Comparison of ENCODE assay signal across 8 cellular contexts in the genomic region with DNA sequence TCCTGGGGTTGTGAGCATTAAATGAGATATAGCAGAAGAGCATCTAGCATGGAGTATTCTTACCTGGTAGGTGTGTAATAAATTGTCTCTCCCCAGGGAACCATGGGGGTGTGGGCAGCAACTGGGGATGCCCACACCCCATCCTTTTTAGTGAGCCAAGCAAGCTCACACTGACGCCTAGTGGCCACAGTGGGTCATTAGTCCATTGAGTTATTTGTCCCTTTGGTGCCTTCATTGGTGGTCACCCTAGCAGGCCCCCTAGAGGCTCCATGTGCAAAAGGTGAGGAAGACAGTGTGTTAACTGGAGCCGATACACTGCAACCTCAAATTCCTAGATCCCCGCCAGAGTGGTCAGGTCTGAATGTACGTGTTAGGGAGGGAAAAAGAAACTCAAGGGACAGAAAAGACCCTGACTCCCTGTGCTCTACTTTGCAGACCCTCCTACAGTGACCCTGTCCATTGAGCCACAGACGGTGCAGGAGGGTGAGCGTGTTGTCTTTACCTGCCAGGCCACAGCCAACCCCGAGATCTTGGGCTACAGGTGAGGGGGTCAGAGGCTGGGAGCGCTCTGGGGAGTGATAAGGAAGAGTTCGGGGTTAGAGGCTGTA.
DNase-seq lines count a peak whose midpoint lies in the region; ATAC-seq and TF ChIP-seq lines count a peak whose summit lies in the region.

No MANE protein-coding gene starts in this region.

- POLR2A ChIA-PET in PC-9 (lab: Charles Lee; ENCODE audit: unreplicated experiment), result no interaction called here

- H3K9me2 ChIP-seq in PC-9 (ENCODE audit: insufficient read depth), result no peaks in the 10 kb centered on the region

- peak; percentile 47 for ATAC-seq in activated CD8-positive, alpha-beta memory T cell treated with anti-CD3 and anti-CD28 coated beads, Interleukin-2, amount 10 ng/mL, durations not matched to agents 7 days and 5 days
- ATAC-seq in HG03342 (IDR thresholded peaks at IDR 0.05; ENCODE audit: unreplicated experiment) (peak; percentile 69), left lobe of liver (peak; percentile 88), HG02763 (IDR thresholded peaks at IDR 0.05; ENCODE audit: unreplicated experiment) (no peak)

- no TSS peak for BruUV-seq in PC-9 (replicated peaks; lab: Mats Ljungman, UMichigan)

- no peak overlapping the region for H3K27ac Mint-ChIP-seq in activated CD8-positive, alpha-beta memory T cell treated with anti-CD3 and anti-CD28 coated beads, Interleukin-2, amount 10 ng/mL, durations not matched to agents 7 days and 5 days

- no peaks in the 10 kb centered on the region for H3K4me1 Mint-ChIP-seq in activated CD8-positive, alpha-beta memory T cell treated with anti-CD3 and anti-CD28 coated beads, Interleukin-2, amount 10 ng/mL, durations not matched to agents 7 days and 5 days

- H3K36me3 ChIP-seq in PC-9 (ENCODE audit: low read depth), result no peaks in the 10 kb centered on the region

- DNase-seq in activated CD8-positive, alpha-beta memory T cell treated with anti-CD3 and anti-CD28 coated beads, Interleukin-2, amount 10 ng/mL, durations not matched to agents 7 days and 5 days, result peak; percentile 49
- no peak for DNase-seq in activated CD8-positive, alpha-beta memory T cell treated with anti-CD3 and anti-CD28 coated beads, Interleukin-2, amount 50 U/mL, for 4 hours
- DNase-seq in PC-9, result peak; percentile 51 to 56
- peak; percentile 74 for DNase-seq in cerebellar cortex (ENCODE audit: low spot score)
- DNase-seq in left lobe of liver (ENCODE audit: low spot score), result no peak
- peak; percentile 41 for DNase-seq in stromal cell of bone marrow (ENCODE audit: low read depth)

- H2AFZ ChIP-seq in PC-9, result no peak overlapping the region

- TF ChIP-seq CTCF in PC-9 (conservative IDR thresholded peaks at IDR 0.05), result peak; percentile 96

- H3K9me3 Mint-ChIP-seq in activated CD8-positive, alpha-beta memory T cell treated with anti-CD3 and anti-CD28 coated beads, Interleukin-2, amount 10 ng/mL, durations not matched to agents 7 days and 5 days (ENCODE audit: low read depth), result no peaks in the 10 kb centered on the region

- no peaks in the 10 kb centered on the region for H3K4me1 ChIP-seq in PC-9 (replicated peaks; ENCODE audit: insufficient read depth)

- intact Hi-C loops in PC-9 (cut with micrococcal nuclease; ENCODE audit: unreplicated experiment), result loop anchor here (1.0 to 2.0 kb wide), 4 partner anchors 33 to 118 kb away; no protein-coding TSS in a partner anchor

- H3K27me3 Mint-ChIP-seq in activated CD8-positive, alpha-beta memory T cell treated with anti-CD3 and anti-CD28 coated beads, Interleukin-2, amount 10 ng/mL, durations not matched to agents 7 days and 5 days, result no peaks in the 10 kb centered on the region

- no peak overlapping the region for H3K27ac ChIP-seq in PC-9

- H3K79me2 ChIP-seq in PC-9 (ENCODE audit: low read depth), result no peaks in the 10 kb centered on the region

- H3K27me3 ChIP-seq in PC-9 (ENCODE audit: insufficient read depth, low read depth), result no peaks in the 10 kb centered on the region

- peaks cover 5% of the 10 kb centered on the region; the same call in 1 of the 2 replicates for H4K20me1 ChIP-seq in PC-9 (ENCODE audit: insufficient read depth)

- no peaks in the 10 kb centered on the region for H3K9me3 ChIP-seq in PC-9 (ENCODE audit: insufficient read depth, low read depth)

- H3K4me3 ChIP-seq in PC-9, result no peak overlapping the region

- H3K36me3 Mint-ChIP-seq in activated CD8-positive, alpha-beta memory T cell treated with anti-CD3 and anti-CD28 coated beads, Interleukin-2, amount 10 ng/mL, durations not matched to agents 7 days and 5 days, result no peaks in the 10 kb centered on the region

- no peak overlapping the region for H3K4me3 Mint-ChIP-seq in activated CD8-positive, alpha-beta memory T cell treated with anti-CD3 and anti-CD28 coated beads, Interleukin-2, amount 10 ng/mL, durations not matched to agents 7 days and 5 days

- no peak overlapping the region for H3K4me2 ChIP-seq in PC-9

- no peaks in the 10 kb centered on the region; the same call in 1 of the 2 replicates for H3F3A ChIP-seq in PC-9 (ENCODE audit: insufficient read depth, low read depth)

- CTCF ChIA-PET in activated CD8-positive, alpha-beta memory T cell treated with anti-CD3 and anti-CD28 coated beads, Interleukin-2, amount 10 ng/mL, durations not matched to agents 7 days and 5 days (lab: Charles Lee), result interaction anchor here (1.0 to 2.9 kb wide), 6 partner anchors 8 to 96 kb away, joined by 3 to 11 read pairs (median 4); no protein-coding TSS in a partner anchor
- CTCF ChIA-PET in PC-9 (lab: Charles Lee), result interaction anchor here (0.6 to 2.4 kb wide), 2 partner anchors 34 to 95 kb away, joined by 3 to 13 read pairs; no protein-coding TSS in a partner anchor

Comparison
In these comparisons a context has a peak if more than half of its experiments do, and no peak if none do; other contexts are left out.
1. DNase-seq: peak in activated CD8-positive, alpha-beta memory T cell treated with anti-CD3 and anti-CD28 coated beads, Interleukin-2, amount 10 ng/mL, durations not matched to agents 7 days and 5 days (single experiment), PC-9 (2 of 2), cerebellar cortex (single experiment) and stromal cell of bone marrow (single experiment); none in activated CD8-positive, alpha-beta memory T cell treated with anti-CD3 and anti-CD28 coated beads, Interleukin-2, amount 50 U/mL, for 4 hours (single experiment) and left lobe of liver (single experiment).